Comparison of ENCODE assay signal across 8 cellular contexts in the genomic region with DNA sequence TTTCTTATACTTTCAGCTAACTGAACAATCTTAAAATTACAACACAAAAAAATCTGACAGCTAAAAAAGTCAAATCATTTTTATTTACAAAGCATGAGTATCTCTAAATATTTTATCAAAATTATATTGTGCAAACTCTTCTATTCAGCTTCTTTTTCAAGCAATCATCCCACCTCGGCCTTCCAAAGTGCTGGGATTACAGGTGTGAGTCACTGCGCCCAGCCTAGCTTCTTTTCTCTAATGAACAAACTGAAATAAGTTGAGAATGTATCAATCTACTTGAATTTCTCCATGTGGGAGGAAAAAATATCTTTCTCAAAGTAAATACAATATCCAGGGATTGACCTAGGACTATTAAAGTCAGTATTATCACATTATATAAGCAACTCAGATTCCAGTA.
"Had no signal": no experiment of that assay in that cellular context is flagged by ENCODE, and none has a peak within 500 bp of the region (broad histone marks: within the 10 kb centered on the region; RNA-seq: fewer than 3 reads in every experiment).

No MANE protein-coding gene starts in this region.

- H3K27ac Mint-ChIP-seq: GM23338, H9, HFFc6 had no signal

- H3K4me3 Mint-ChIP-seq: GM23338, H9, HFFc6 had no signal

- H3K9me3 Mint-ChIP-seq: GM23338, H9, HFFc6 had no signal

- DNase-seq: GM23248, GOT3, H7, H9, HCEC 1CT, HFFc6 had no signal

- ATAC-seq: GM23338, HCT116 had no signal

- H3K4me1 Mint-ChIP-seq: GM23338, H9 had no signal
